ENCODE assay signal across 18 cellular contexts in genomic region chr7:17580141-17580540, GRCh38.
DNase-seq lines count a peak whose midpoint lies in the region; TF ChIP-seq lines count a peak whose summit lies in the region.
"Had no signal": no experiment of that assay in that cellular context is flagged by ENCODE, and none has a peak within 500 bp of the region (broad histone marks: within the 10 kb centered on the region; RNA-seq: fewer than 3 reads in every experiment).

No MANE protein-coding gene starts in this region.

- no peak for TF ChIP-seq CTCF in brain microvascular endothelial cell (IDR thresholded peaks at IDR 0.05; ENCODE audit: low read depth, low read length, missing control alignments)

- peaks cover 7 to 18% (median 8%) of the 10 kb centered on the region in 5 donors for H3K9me3 Mint-ChIP-seq in CD8-positive, alpha-beta memory T cell

- H3K4me3 ChIP-seq in ACC112 (ENCODE audit: low read depth, low read length) (no peak overlapping the region), brain microvascular endothelial cell (ENCODE audit: low read depth, low read length) (no peak overlapping the region), SJCRH30 (no peak overlapping the region)
- no peak overlapping the region for H3K4me3 ChIP-seq in CD8-positive, alpha-beta memory T cell (ENCODE audit: low read length)
- H3K4me3 ChIP-seq: esophagus squamous epithelium, mucosa of descending colon, prostate gland had no signal

- CTCF ChIA-PET in CD8-positive, alpha-beta memory T cell (lab: Charles Lee), result no interaction called here

- H3K27me3 Mint-ChIP-seq in CD8-positive, alpha-beta memory T cell, result peaks cover 2 to 6% of the 10 kb centered on the region in 2 donors

- no peaks in the 10 kb centered on the region for H3K4me1 Mint-ChIP-seq in CD8-positive, alpha-beta memory T cell
- H3K4me1 Mint-ChIP-seq: activated naive CD4-positive, alpha-beta T cell treated with anti-CD3 and anti-CD28 coated beads, Interleukin-2, amount 50 U/mL, for 24 hours had no signal

- H2AFZ ChIP-seq in ACC112 (ENCODE audit: low read length, unreplicated experiment), result peak overlapping the region; percentile 43

- H3K4me1 ChIP-seq in ACC112 (ENCODE audit: control insufficient read depth, insufficient read depth, low read length, unreplicated experiment) (peaks cover 13% of the 10 kb centered on the region), SJCRH30 (no peaks in the 10 kb centered on the region)
- no peaks in the 10 kb centered on the region for H3K4me1 ChIP-seq in CD8-positive, alpha-beta memory T cell (ENCODE audit: insufficient read depth, low read length)
- H3K4me1 ChIP-seq: BE2C, esophagus squamous epithelium, prostate gland had no signal

- in situ Hi-C loops in brain microvascular endothelial cell (cut with HindIII; ENCODE audit: low pct_ligation_motif_present, low sequenced_read_pairs), result no loop called here

- no peaks in the 10 kb centered on the region for H3K79me2 ChIP-seq in ACC112 (ENCODE audit: control insufficient read depth, insufficient read depth, low read length, unreplicated experiment)

- no peaks in the 10 kb centered on the region for H3K9me3 ChIP-seq in CD8-positive, alpha-beta memory T cell (ENCODE audit: low read length)
- no peaks in the 10 kb centered on the region; the same call in 1 of the 2 replicates for H3K9me3 ChIP-seq in SJCRH30 (replicated peaks)
- H3K9me3 ChIP-seq: BE2C, esophagus squamous epithelium, mucosa of descending colon, prostate gland had no signal

- H3K36me3 Mint-ChIP-seq in CD8-positive, alpha-beta memory T cell, result no peaks in the 10 kb centered on the region
- H3K36me3 Mint-ChIP-seq: activated naive CD4-positive, alpha-beta T cell treated with anti-CD3 and anti-CD28 coated beads, Interleukin-2, amount 50 U/mL, for 24 hours had no signal

- POLR2A ChIA-PET in CD8-positive, alpha-beta memory T cell (lab: Charles Lee), result no interaction called here

- H3K27ac ChIP-seq in ACC112 (ENCODE audit: low read depth, low read length) (peak overlapping the region; percentile 21; the same call in 1 of the 2 replicates), brain microvascular endothelial cell (no peak overlapping the region), SJCRH30 (no peak overlapping the region)
- H3K27ac ChIP-seq in CD8-positive, alpha-beta memory T cell (ENCODE audit: low read depth, low read length), result no peak overlapping the region
- H3K27ac ChIP-seq: esophagus squamous epithelium, prostate gland had no signal

- no peaks in the 10 kb centered on the region for H3K36me3 ChIP-seq in ACC112 (ENCODE audit: insufficient read depth, low read length)
- H3K36me3 ChIP-seq in brain microvascular endothelial cell (replicated peaks), result no peaks in the 10 kb centered on the region
- H3K36me3 ChIP-seq in CD8-positive, alpha-beta memory T cell (ENCODE audit: insufficient read depth, low read length), result no peaks in the 10 kb centered on the region
- H3K36me3 ChIP-seq in SJCRH30, result no peaks in the 10 kb centered on the region
- H3K36me3 ChIP-seq: BE2C, esophagus squamous epithelium, prostate gland had no signal

- DNase-seq in HCEC 1CT (peak; percentile 81), brain microvascular endothelial cell (peak; percentile 84), iris pigment epithelial cell (ENCODE audit: low read depth) (peak; percentile 85), SJCRH30 (no peak), NCI-H2196 treated with DMSO at 0.1 percent for 48 hours (lab: John Stamatoyannopoulos, UW; ENCODE audit: unreplicated experiment) (no peak)
- DNase-seq in activated CD8-positive, alpha-beta memory T cell treated with anti-CD3 and anti-CD28 coated beads, Interleukin-2, amount 50 U/mL, for 48 hours, result no peak
- no peak for DNase-seq in CD8-positive, alpha-beta memory T cell
- DNase-seq: BE2C; DMS79 treated with DMSO at 0.1 percent for 48 hours; esophagus squamous epithelium; KBM-7; mucosa of descending colon; NCI-H524 treated with DMSO at 0.1 percent for 48 hours; SHP77; stimulated activated CD4-positive, alpha-beta T cell treated with anti-CD3 and anti-CD28 coated beads, Interleukin-2, amount 100 ng/mL, for 24 hours had no signal

- no peak overlapping the region for H3K4me3 Mint-ChIP-seq in CD8-positive, alpha-beta memory T cell
- H3K4me3 Mint-ChIP-seq: activated naive CD4-positive, alpha-beta T cell treated with anti-CD3 and anti-CD28 coated beads, Interleukin-2, amount 50 U/mL, for 24 hours had no signal

- no peak overlapping the region for H3K27ac Mint-ChIP-seq in CD8-positive, alpha-beta memory T cell
- H3K27ac Mint-ChIP-seq: activated naive CD4-positive, alpha-beta T cell treated with anti-CD3 and anti-CD28 coated beads, Interleukin-2, amount 50 U/mL, for 24 hours had no signal

- H3K27me3 ChIP-seq in ACC112 (ENCODE audit: insufficient read depth, low read length) (no peaks in the 10 kb centered on the region), brain microvascular endothelial cell (replicated peaks) (no peaks in the 10 kb centered on the region), SJCRH30 (no peaks in the 10 kb centered on the region)
- no peaks in the 10 kb centered on the region for H3K27me3 ChIP-seq in CD8-positive, alpha-beta memory T cell (ENCODE audit: insufficient read depth, low read length, poor library complexity, severe bottlenecking)
- H3K27me3 ChIP-seq: BE2C, esophagus squamous epithelium had no signal

Comparison
In these comparisons a context has a peak if more than half of its experiments do, and no peak if none do; other contexts are left out.
1. DNase-seq: peak in HCEC 1CT (single experiment), brain microvascular endothelial cell (single experiment) and iris pigment epithelial cell (single experiment); none in activated CD8-positive, alpha-beta memory T cell treated with anti-CD3 and anti-CD28 coated beads, Interleukin-2, amount 50 U/mL, for 48 hours (single experiment), CD8-positive, alpha-beta memory T cell (0 of 5), SJCRH30 (0 of 2) and NCI-H2196 treated with DMSO at 0.1 percent for 48 hours (single experiment).